Comparison of ENCODE assay signal across 25 cellular contexts in genomic region chr3:116473602-116474001, GRCh38. TPM values are rescaled to one million over a fixed set of nuclear protein-coding genes. Genes with fewer than 3 reads are reported as not detected.
DNase-seq lines count a peak whose midpoint lies in the region; ATAC-seq and TF ChIP-seq lines count a peak whose summit lies in the region.
"Had no signal": no experiment of that assay in that cellular context is flagged by ENCODE, and none has a peak within 500 bp of the region (broad histone marks: within the 10 kb centered on the region; RNA-seq: fewer than 3 reads in every experiment).

No MANE protein-coding gene starts in this region.

- H3K4me2 ChIP-seq in IMR-90 (ENCODE audit: low read depth, low read length) = no peak overlapping the region

- H3K79me1 ChIP-seq in IMR-90 (ENCODE audit: low read depth in 1 of 2, low read length in 2 of 2) = no peaks in the 10 kb centered on the region

- no peak overlapping the region for H2BK20ac ChIP-seq in IMR-90 (ENCODE audit: low read depth, low read length)

- H3K27ac ChIP-seq in IMR-90 (ENCODE audit: insufficient read depth, low read length) = no peak overlapping the region
- H3K27ac ChIP-seq: 22Rv1, esophagus muscularis mucosa, heart right ventricle, parathyroid adenoma, sigmoid colon, tibial nerve had no signal

- no peak overlapping the region for H3K14ac ChIP-seq in IMR-90 (replicated peaks; ENCODE audit: low read depth, low read length)

- TF ChIP-seq POLR2A in IMR-90 (IDR thresholded peaks at IDR 0.05; ENCODE audit: low read depth, low read length) = no peak

- no peak overlapping the region for H2BK15ac ChIP-seq in IMR-90 (ENCODE audit: low read depth, low read length)

- intact Hi-C loops in IMR-90 (cut with micrococcal nuclease) = no loop called here

- H3K9ac ChIP-seq in IMR-90 (ENCODE audit: low read depth, low read length) = no peak overlapping the region
- H3K9ac ChIP-seq: parathyroid adenoma had no signal

- DNase-seq in DMS 273 (lab: John Stamatoyannopoulos, UW; ENCODE audit: unreplicated experiment) (peak; percentile 39), DMS 273 treated with DMSO at 0.1 percent for 48 hours (lab: John Stamatoyannopoulos, UW) (no peak), IMR-90 (peak; percentile 45), foreskin fibroblast (peak; percentile 4 to 59), renal cortical epithelial cell (ENCODE audit: low read depth) (peak; percentile 20), NAMALWA (ENCODE audit: low spot score) (no peak)
- DNase-seq: activated gamma-delta T cell; central memory CD4-positive, alpha-beta T cell; effector CD4-positive, alpha-beta T cell; HCEC 1CT; heart right ventricle; kidney; MG63; sigmoid colon; stimulated activated CD4-positive, alpha-beta T cell treated with anti-CD3 and anti-CD28 coated beads, Interleukin-1b, Interleukin-23, amount 100 ng/mL, for 48 hours; stimulated activated naive CD8-positive, alpha-beta T cell treated with anti-CD3 and anti-CD28 coated beads, Interleukin-15, Interleukin-2, amounts not matched to agents 100 U/mL and 50 U/mL, for 24 hours had no signal

- BruUV-seq in IMR-90 (replicated peaks; lab: Mats Ljungman, UMichigan) = no TSS peak

- in situ Hi-C loops in IMR-90 (cut with MboI; ENCODE audit: low sequenced_read_pairs) = no loop called here

- H3K27me3 ChIP-seq in IMR-90 (ENCODE audit: control insufficient read depth, insufficient read depth, low read length) = no peaks in the 10 kb centered on the region
- H3K27me3 ChIP-seq: esophagus muscularis mucosa, heart right ventricle, MG63, sigmoid colon, tibial nerve had no signal

- H2AK5ac ChIP-seq in IMR-90 (ENCODE audit: low read depth, low read length) = no peak overlapping the region

- H3K4ac ChIP-seq in IMR-90 (ENCODE audit: low read depth, low read length) = no peak overlapping the region

- H3K4me3 ChIP-seq in IMR-90 (ENCODE audit: insufficient read depth, low read depth, low read length) (no peak overlapping the region), foreskin fibroblast (ENCODE audit: low read depth in 1 of 2, low read length in 2 of 2) (no peak overlapping the region)
- H3K4me3 ChIP-seq: esophagus muscularis mucosa, heart right ventricle, MG63, sigmoid colon, tibial nerve had no signal

- H3K9me1 ChIP-seq in IMR-90 (ENCODE audit: insufficient read depth, low read length) = no peaks in the 10 kb centered on the region

- no peaks in the 10 kb centered on the region for H3K36me3 ChIP-seq in IMR-90 (ENCODE audit: control insufficient read depth, insufficient read depth, low read length)
- H3K36me3 ChIP-seq: esophagus muscularis mucosa, heart right ventricle, MG63, sigmoid colon, tibial nerve had no signal

- ATAC-seq in IMR-90 (ENCODE audit: low read depth) = peak; percentile 90
- ATAC-seq in HG03565 (IDR thresholded peaks at IDR 0.05; ENCODE audit: unreplicated experiment) = no peak
- no peak for ATAC-seq in HG03457 (IDR thresholded peaks at IDR 0.05; ENCODE audit: unreplicated experiment)
- ATAC-seq: heart right ventricle; natural killer cell treated with Interleukin-12 subunit alpha and Interleukin-12 subunit beta and Interleukin-15 and Interleukin-18, amount 100 ng/mL, for 72 hours; stimulated activated naive CD8-positive, alpha-beta T cell treated with anti-CD3 and anti-CD28 coated beads, Interleukin-15, Interleukin-2, amounts not matched to agents 100 U/mL and 50 U/mL, for 24 hours had no signal

- H3K23ac ChIP-seq in IMR-90 (ENCODE audit: low read depth, low read length) = no peak overlapping the region

- dilution Hi-C loops in IMR-90 (cut with HindIII; ENCODE audit: low sequenced_read_pairs, unreplicated experiment) = no loop called here

- TF ChIP-seq CTCF in IMR-90 (conservative IDR thresholded peaks at IDR 0.05; ENCODE audit: low read depth, low read length) (no peak), foreskin fibroblast (IDR thresholded peaks at IDR 0.05; ENCODE audit: low read depth, low read length) (no peak)

- H3K4me1 ChIP-seq in IMR-90 (ENCODE audit: control insufficient read depth, insufficient read depth, low read length) = no peaks in the 10 kb centered on the region
- H3K4me1 ChIP-seq: esophagus muscularis mucosa, parathyroid adenoma, sigmoid colon had no signal

- POLR2A ChIA-PET in IMR-90 (lab: Charles Lee; ENCODE audit: unreplicated experiment) = interaction anchor here (0.7 kb wide), 1 partner anchor 80 kb away, joined by 3 read pairs; no protein-coding TSS in a partner anchor

- no peak overlapping the region for H3K56ac ChIP-seq in IMR-90 (ENCODE audit: extremely low read depth, insufficient read depth, low read length)

- no peak overlapping the region for H3K18ac ChIP-seq in IMR-90 (ENCODE audit: low read depth, low read length)

- no peaks in the 10 kb centered on the region for H4K20me1 ChIP-seq in IMR-90 (ENCODE audit: insufficient read depth, low read length)

- no peak overlapping the region for H2AFZ ChIP-seq in IMR-90 (replicated peaks; ENCODE audit: low read length, poor library complexity)
- H2AFZ ChIP-seq: parathyroid adenoma had no signal

- no peak overlapping the region for H2BK5ac ChIP-seq in IMR-90 (ENCODE audit: low read depth, low read length, poor library complexity, severe bottlenecking)

- H4K5ac ChIP-seq in IMR-90 (ENCODE audit: low read depth, low read length) = no peak overlapping the region

- no peaks in the 10 kb centered on the region for H3K9me3 ChIP-seq in IMR-90 (ENCODE audit: control insufficient read depth, insufficient read depth, low read length)
- H3K9me3 ChIP-seq: esophagus muscularis mucosa, MG63, sigmoid colon had no signal

- H4K8ac ChIP-seq in IMR-90 (ENCODE audit: low read depth in 2 of 2, low read length in 2 of 2) = no peak overlapping the region

- CTCF ChIA-PET in IMR-90 (lab: Yijun Ruan, JAX) = no interaction called here

- TF ChIP-seq RAD21 in IMR-90 (IDR thresholded peaks at IDR 0.05; ENCODE audit: low read length) = no peak

- H2AK9ac ChIP-seq in IMR-90 (replicated peaks; ENCODE audit: low read depth, low read length, poor library complexity) = no peak overlapping the region

- H4K91ac ChIP-seq in IMR-90 (ENCODE audit: insufficient read depth, low read depth, low read length) = no peak overlapping the region

- H2BK120ac ChIP-seq in IMR-90 (ENCODE audit: low read depth, low read length) = no peak overlapping the region

TF ChIP-seq in IMR-90, 13 proteins besides CTCF, POLR2A, EP300 and RAD21:
- TF ChIP-seq MAZ (IDR thresholded peaks at IDR 0.05; ENCODE audit: borderline replicate concordance, low read depth, low read length) (no peak), FOS (IDR thresholded peaks at IDR 0.05; ENCODE audit: low read depth, low read length) (peak; percentile 48; the same call in 1 of the 2 replicates), RCOR1 (IDR thresholded peaks at IDR 0.05; ENCODE audit: insufficient replicate concordance, low read length) (no peak)

RNA-seq across cellular contexts. Expression of gene LSAMP, which starts 28.3 kb away (rescaled TPM):
- 7.9 and 8.1 TPM in 2 replicates for total RNA-seq in IMR-90 (2012; rRNA removed)
- polyA plus RNA-seq in IMR-90 (2012; rRNA removed) = 7.9 and 8.0 TPM in 2 replicates
- polyA plus RNA-seq in IMR-90 (2012; cell fraction: cytosol; rRNA removed) = 3.0 and 3.3 TPM in 2 replicates
- 1.6 and 10.7 TPM in 2 replicates for polyA plus RNA-seq in IMR-90 (2012; cell fraction: nucleus; rRNA removed; ENCODE audit: low replicate concordance)
- 0.55 TPM in 1 of 2 replicates, not detected in the other for total RNA-seq in renal cortical epithelial cell
- total RNA-seq: natural killer cell treated with Interleukin-12 subunit alpha and Interleukin-12 subunit beta and Interleukin-15 and Interleukin-18, amount 100 ng/mL, for 72 hours; T-helper 1 cell treated with Interleukin-12 subunit alpha and Interleukin-12 subunit beta and Interleukin-4 antibody, amounts not matched to agents 30 ng/mL and 1 ng/mL, for 36 hours had no signal
- polyA plus RNA-seq: CD14-positive monocyte had no signal

Comparison
In these comparisons a context has a peak if more than half of its experiments do, and no peak if none do; other contexts are left out.
1. DNase-seq: peak in DMS 273 (single experiment), IMR-90 (single experiment), foreskin fibroblast (2 of 2) and renal cortical epithelial cell (single experiment); none in DMS 273 treated with DMSO at 0.1 percent for 48 hours (single experiment) and NAMALWA (single experiment).